20 cellular contexts compared by ENCODE assay signal in genomic region chr15:63478243-63478642, GRCh38. TPM values are rescaled to one million over a fixed set of nuclear protein-coding genes. Genes with fewer than 3 reads are reported as not detected.
DNase-seq lines count a peak whose midpoint lies in the region; ATAC-seq and TF ChIP-seq lines count a peak whose summit lies in the region.
"Had no signal": no experiment of that assay in that cellular context is flagged by ENCODE, and none has a peak within 500 bp of the region (broad histone marks: within the 10 kb centered on the region; RNA-seq: fewer than 3 reads in every experiment).

No MANE protein-coding gene starts in this region.

- H3K27me3 ChIP-seq in CD8-positive, alpha-beta memory T cell (ENCODE audit: insufficient read depth, low read length, poor library complexity, severe bottlenecking), result no peaks in the 10 kb centered on the region
- H3K27me3 ChIP-seq: foreskin keratinocyte, Peyer's patch, spleen had no signal

- no peak for ATAC-seq in activated CD4-positive, alpha-beta T cell treated with anti-CD3 and anti-CD28 coated beads for 36 hours
- ATAC-seq: foreskin keratinocyte had no signal

- POLR2A ChIA-PET in activated CD4-positive, alpha-beta T cell treated with anti-CD3 and anti-CD28 coated beads for 36 hours (lab: Charles Lee), result no interaction called here
- POLR2A ChIA-PET in CD8-positive, alpha-beta memory T cell (lab: Charles Lee), result no interaction called here

- no peaks in the 10 kb centered on the region for H3K9me3 ChIP-seq in CD8-positive, alpha-beta memory T cell (ENCODE audit: low read length)
- H3K9me3 ChIP-seq: Peyer's patch, SK-N-SH, spleen, thoracic aorta had no signal

- no peak overlapping the region for H3K27ac ChIP-seq in CD8-positive, alpha-beta memory T cell (ENCODE audit: low read depth, low read length)
- H3K27ac ChIP-seq: foreskin keratinocyte, thoracic aorta had no signal

- TF ChIP-seq CTCF in nephron (IDR thresholded peaks at IDR 0.05; ENCODE audit: unreplicated experiment in 3 of 3), result no peak

- intact Hi-C loops in activated CD4-positive, alpha-beta T cell treated with anti-CD3 and anti-CD28 coated beads for 36 hours (cut with DNase I, micrococcal nuclease), result loop anchor here (2.0 to 5.0 kb wide), 5 partner anchors 19 to 534 kb away; no protein-coding TSS in a partner anchor
- intact Hi-C loops in posterior vena cava (cut with DNase I), result loop anchor here in 1 of 2 donors (10.0 kb wide), 1 partner anchor 127 kb away; no protein-coding TSS in a partner anchor

- peaks cover 84% of the 10 kb centered on the region for H3K4me1 Mint-ChIP-seq in activated CD4-positive, alpha-beta T cell treated with anti-CD3 and anti-CD28 coated beads for 36 hours
- H3K4me1 Mint-ChIP-seq in CD8-positive, alpha-beta memory T cell, result peaks cover 46 to 75% (median 74%) of the 10 kb centered on the region in 3 donors
- peaks cover 73% of the 10 kb centered on the region for H3K4me1 Mint-ChIP-seq in activated naive CD8-positive, alpha-beta T cell treated with anti-CD3 and anti-CD28 coated beads for 36 hours
- H3K4me1 Mint-ChIP-seq in nephron, result peaks cover 34% of the 10 kb centered on the region

- no peak for DNase-seq in activated CD4-positive, alpha-beta T cell treated with anti-CD3 and anti-CD28 coated beads for 36 hours
- DNase-seq in activated CD4-positive, alpha-beta T cell treated with anti-CD3 and anti-CD28 coated beads for 48 hours, result no peak
- no peak for DNase-seq in CD8-positive, alpha-beta memory T cell
- DNase-seq in activated naive CD8-positive, alpha-beta T cell treated with anti-CD3 and anti-CD28 coated beads for 36 hours, result no peak
- no peak for DNase-seq in AG20443 (ENCODE audit: low spot score)
- no peak for DNase-seq in NCI-H524 treated with DMSO at 0.1 percent for 48 hours (lab: John Stamatoyannopoulos, UW)
- DNase-seq in posterior vena cava (ENCODE audit: low spot score), result no peak
- DNase-seq: anterior cingulate cortex; foreskin keratinocyte; mesendoderm; NCI-H1105 treated with DMSO at 0.1 percent for 48 hours; NCI-H2171; NCI-H774; SK-N-SH; spleen; stimulated activated CD8-positive, alpha-beta memory T cell treated with anti-CD3 and anti-CD28 coated beads, Interleukin-4, amount 100 ng/mL, for 48 hours had no signal

- H3K9me3 Mint-ChIP-seq in activated CD4-positive, alpha-beta T cell treated with anti-CD3 and anti-CD28 coated beads for 36 hours (ENCODE audit: low read depth), result no peaks in the 10 kb centered on the region
- no peaks in the 10 kb centered on the region for H3K9me3 Mint-ChIP-seq in CD8-positive, alpha-beta memory T cell
- H3K9me3 Mint-ChIP-seq in activated naive CD8-positive, alpha-beta T cell treated with anti-CD3 and anti-CD28 coated beads for 36 hours, result no peaks in the 10 kb centered on the region
- peaks cover 3% of the 10 kb centered on the region for H3K9me3 Mint-ChIP-seq in nephron

- no peak overlapping the region for H3K4me3 ChIP-seq in CD8-positive, alpha-beta memory T cell (ENCODE audit: low read length)
- H3K4me3 ChIP-seq: Peyer's patch, spleen, thoracic aorta had no signal

- H3K4me3 Mint-ChIP-seq in activated CD4-positive, alpha-beta T cell treated with anti-CD3 and anti-CD28 coated beads for 36 hours, result no peak overlapping the region
- H3K4me3 Mint-ChIP-seq in CD8-positive, alpha-beta memory T cell, result no peak overlapping the region
- no peak overlapping the region for H3K4me3 Mint-ChIP-seq in activated naive CD8-positive, alpha-beta T cell treated with anti-CD3 and anti-CD28 coated beads for 36 hours
- no peak overlapping the region for H3K4me3 Mint-ChIP-seq in nephron
- H3K4me3 Mint-ChIP-seq: neural crest cell had no signal

- peaks cover 69% of the 10 kb centered on the region for H3K4me1 ChIP-seq in CD8-positive, alpha-beta memory T cell (ENCODE audit: insufficient read depth, low read length)
- H3K4me1 ChIP-seq: foreskin keratinocyte had no signal

- CTCF ChIA-PET in activated CD4-positive, alpha-beta T cell treated with anti-CD3 and anti-CD28 coated beads for 36 hours (lab: Charles Lee), result interaction anchor here (0.6 to 9.0 kb wide), 3 partner anchors 9 to 348 kb away, joined by 3 to 78 read pairs (median 3); partner anchors contain the start of gene USP3
- CTCF ChIA-PET in CD8-positive, alpha-beta memory T cell (lab: Charles Lee), result interaction anchor here (9.5 kb wide), 1 partner anchor 28 kb away, joined by 115 read pairs; the partner anchor contains the start of gene USP3

- H3K36me3 Mint-ChIP-seq in activated CD4-positive, alpha-beta T cell treated with anti-CD3 and anti-CD28 coated beads for 36 hours (ENCODE audit: low read depth), result no peaks in the 10 kb centered on the region
- H3K36me3 Mint-ChIP-seq in CD8-positive, alpha-beta memory T cell, result no peaks in the 10 kb centered on the region
- no peaks in the 10 kb centered on the region for H3K36me3 Mint-ChIP-seq in activated naive CD8-positive, alpha-beta T cell treated with anti-CD3 and anti-CD28 coated beads for 36 hours
- no peaks in the 10 kb centered on the region for H3K36me3 Mint-ChIP-seq in nephron (ENCODE audit: low read depth)

- peak overlapping the region; percentile 69 for H3K27ac Mint-ChIP-seq in activated CD4-positive, alpha-beta T cell treated with anti-CD3 and anti-CD28 coated beads for 36 hours
- peak overlapping the region in 7 of 8 donors; percentile 71 to 100 (median 84) for H3K27ac Mint-ChIP-seq in CD8-positive, alpha-beta memory T cell
- peak overlapping the region; percentile 25 for H3K27ac Mint-ChIP-seq in activated naive CD8-positive, alpha-beta T cell treated with anti-CD3 and anti-CD28 coated beads for 36 hours
- H3K27ac Mint-ChIP-seq in nephron, result peak overlapping the region in 2 of 3 experiments; percentile 12 to 25

- no peaks in the 10 kb centered on the region for H3K36me3 ChIP-seq in CD8-positive, alpha-beta memory T cell (ENCODE audit: insufficient read depth, low read length)
- H3K36me3 ChIP-seq: Peyer's patch, spleen, thoracic aorta had no signal

- no peaks in the 10 kb centered on the region for H3K27me3 Mint-ChIP-seq in activated CD4-positive, alpha-beta T cell treated with anti-CD3 and anti-CD28 coated beads for 36 hours
- H3K27me3 Mint-ChIP-seq in CD8-positive, alpha-beta memory T cell, result no peaks in the 10 kb centered on the region
- H3K27me3 Mint-ChIP-seq in activated naive CD8-positive, alpha-beta T cell treated with anti-CD3 and anti-CD28 coated beads for 36 hours, result no peaks in the 10 kb centered on the region
- peaks cover 12% of the 10 kb centered on the region for H3K27me3 Mint-ChIP-seq in nephron (ENCODE audit: low read depth)

RNA-seq across cellular contexts. Expression of gene USP3, which starts 26.1 kb away (rescaled TPM):
- 10 to 100 TPM; 51.1 to 51.7 TPM for total RNA-seq in activated CD4-positive, alpha-beta T cell treated with anti-CD3 and anti-CD28 coated beads for 36 hours
- total RNA-seq in CD8-positive, alpha-beta memory T cell, result 10 to 100 TPM; 36.6 to 38.0 TPM
- 50.7 TPM for polyA plus RNA-seq in CD8-positive, alpha-beta memory T cell
- 10 to 100 TPM; 42.2 to 46.0 TPM for total RNA-seq in activated naive CD8-positive, alpha-beta T cell treated with anti-CD3 and anti-CD28 coated beads for 36 hours
- total RNA-seq in posterior vena cava, result 10 to 100 TPM; 40.3 to 41.8 TPM

Comparison
In these comparisons a context has a peak if more than half of its experiments do, and no peak if none do; other contexts are left out.
1. H3K27ac Mint-ChIP-seq: peak in every context shown above with its lines; median percentile 84 in CD8-positive, alpha-beta memory T cell; 69 in activated CD4-positive, alpha-beta T cell treated with anti-CD3 and anti-CD28 coated beads for 36 hours; 25 in activated naive CD8-positive, alpha-beta T cell treated with anti-CD3 and anti-CD28 coated beads for 36 hours; 18 in nephron.